ENCODE assay signal across 10 cellular contexts in the genomic region with DNA sequence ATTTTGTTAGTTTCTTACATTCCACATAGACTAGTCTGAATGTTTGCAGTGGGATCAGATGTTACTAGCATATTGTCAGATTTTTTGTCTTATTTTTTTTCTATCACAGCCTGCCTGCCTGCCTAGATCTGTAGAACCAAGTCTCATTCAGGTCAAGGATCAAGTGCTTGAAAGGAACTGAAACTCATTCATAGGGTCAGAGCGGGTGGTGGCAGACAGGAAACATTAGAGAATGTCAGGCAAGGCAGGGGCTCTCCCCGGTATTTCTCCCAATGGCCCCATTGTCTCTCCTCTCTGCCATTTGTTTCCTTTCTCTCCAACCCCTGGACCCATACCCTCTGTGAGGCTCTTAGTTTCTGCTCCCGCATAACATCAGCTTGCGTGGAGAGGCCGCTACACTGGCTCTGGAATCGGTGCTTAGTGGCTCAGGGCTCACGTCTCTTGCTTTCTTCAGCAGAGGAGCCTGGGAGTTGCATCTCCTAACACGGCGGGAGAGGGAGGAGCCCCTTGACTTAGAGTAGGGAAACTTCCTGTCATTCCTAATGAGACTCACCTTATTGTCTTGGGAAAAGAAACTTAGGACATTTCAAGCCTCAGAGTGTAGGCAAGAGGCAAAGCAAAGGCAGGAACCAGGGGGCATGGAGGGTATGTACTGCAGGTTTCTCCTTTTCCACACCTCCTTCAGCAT. TPM values are rescaled to one million over a fixed set of nuclear protein-coding genes. Genes with fewer than 3 reads are reported as not detected.
A peak's percentile ranks its signal among the peaks of the same experiment; 100 is the strongest.
DNase-seq lines count a peak whose midpoint lies in the region; ATAC-seq and TF ChIP-seq lines count a peak whose summit lies in the region.
"Had no signal": no experiment of that assay in that cellular context is flagged by ENCODE, and none has a peak within 500 bp of the region (broad histone marks: within the 10 kb centered on the region; RNA-seq: fewer than 3 reads in every experiment).

No MANE protein-coding gene starts in this region.

- H3K4me1 ChIP-seq in mesodermal cell (ENCODE audit: control insufficient read depth, insufficient read depth, low read length, poor library complexity, severe bottlenecking) (peaks cover 20% of the 10 kb centered on the region), HAP-1 (no peaks in the 10 kb centered on the region), tibial nerve (peaks cover 0 to 9% (median 0%) of the 10 kb centered on the region in 4 donors)
- H3K4me1 ChIP-seq: foreskin keratinocyte had no signal

- no peaks in the 10 kb centered on the region for H3K36me3 ChIP-seq in mesodermal cell (ENCODE audit: control insufficient read depth, insufficient read depth, low read length)
- H3K36me3 ChIP-seq in HAP-1 (replicated peaks) = no peaks in the 10 kb centered on the region
- no peaks in the 10 kb centered on the region for H3K36me3 ChIP-seq in tibial nerve

- peak; percentile 92 for ATAC-seq in GM18873 (IDR thresholded peaks at IDR 0.05; ENCODE audit: low FRiP score, unreplicated experiment)
- ATAC-seq in GM21737 (IDR thresholded peaks at IDR 0.05; ENCODE audit: unreplicated experiment) = peak; percentile 88
- ATAC-seq in HG03457 (IDR thresholded peaks at IDR 0.05; ENCODE audit: unreplicated experiment) = peak; percentile 89
- ATAC-seq: foreskin keratinocyte had no signal

- TF ChIP-seq POLR2A in tibial nerve (IDR thresholded peaks at IDR 0.05) = no peak

- TF ChIP-seq CTCF in tibial nerve (IDR thresholded peaks at IDR 0.05) = no peak

- H3K9me3 ChIP-seq in mesodermal cell (ENCODE audit: control insufficient read depth, low read length) = no peaks in the 10 kb centered on the region
- H3K9me3 ChIP-seq in HAP-1 = no peaks in the 10 kb centered on the region
- no peaks in the 10 kb centered on the region for H3K9me3 ChIP-seq in tibial nerve

- DNase-seq in HAP-1 (ENCODE audit: low spot score in 2 of 2) (no peak), tibial nerve (ENCODE audit: low spot score in 2 of 2) (no peak), NCI-H2107 (lab: John Stamatoyannopoulos, UW) (no peak)
- DNase-seq in activated CD4-positive, alpha-beta T cell treated with anti-CD3 and anti-CD28 coated beads for 4 hours = no peak
- DNase-seq: foreskin keratinocyte, NCI-H1048 had no signal

- H3K27ac ChIP-seq in mesodermal cell (ENCODE audit: low read depth, low read length, severe bottlenecking) (peak overlapping the region; percentile 46), tibial nerve (no peak overlapping the region)
- H3K27ac ChIP-seq: foreskin keratinocyte had no signal

- 63 to 71% methylated on average over 7 to 9 of the region's 9 CpGs for WGBS in mesodermal cell (ENCODE audit: insufficient coverage in 2 of 2), 2 experiments
- 47% methylated on average over 9 of the region's 9 CpGs for WGBS in tibial nerve, 2 donors

- H3K4me3 ChIP-seq in mesodermal cell (ENCODE audit: extremely low read depth, insufficient read depth, low read length, poor library complexity, severe bottlenecking) = no peak overlapping the region
- no peak overlapping the region for H3K4me3 ChIP-seq in HAP-1
- no peak overlapping the region for H3K4me3 ChIP-seq in tibial nerve

- H3K27me3 ChIP-seq in HAP-1 (ENCODE audit: low read depth) (peaks cover 2% of the 10 kb centered on the region; the same call in 1 of the 2 replicates), tibial nerve (no peaks in the 10 kb centered on the region)

- TF ChIP-seq EP300 in tibial nerve (IDR thresholded peaks at IDR 0.05) = no peak

- in situ Hi-C loops in HAP-1 (cut with MboI; ENCODE audit: low sequenced_read_pairs) = no loop called here

RNA-seq across cellular contexts. Expression of a gene that starts 35.6 kb away (rescaled TPM):
- polyA plus RNA-seq in mesodermal cell (2013, experiment 1 of 2) = 15.3 TPM
- 14.3 TPM for polyA plus RNA-seq in mesodermal cell (2013, experiment 2 of 2)
- total RNA-seq in tibial nerve = 10 to 100 TPM; 35.0 to 96.0 (median 51.7) TPM
